In the genomic region with DNA sequence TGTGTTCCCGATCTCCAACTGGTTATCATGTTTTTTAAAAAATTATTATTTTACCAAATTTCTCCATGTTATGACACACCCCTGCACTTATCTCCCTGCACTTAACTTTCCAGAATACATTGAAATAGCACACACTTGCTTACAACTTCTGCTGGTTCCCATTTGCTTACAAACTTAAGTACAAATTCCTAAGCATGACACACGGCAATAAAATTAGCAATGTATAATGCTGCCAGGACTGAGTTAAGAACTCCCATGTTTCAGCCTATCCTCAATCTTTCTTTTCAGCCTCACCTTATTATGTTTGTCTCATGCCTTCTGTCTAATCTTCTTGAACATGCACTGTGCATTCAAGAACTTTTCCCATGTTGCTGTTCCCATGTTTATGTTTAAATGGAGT, we compare ENCODE assay signal across 17 cellular contexts. TPM values are rescaled to one million over a fixed set of nuclear protein-coding genes. Genes with fewer than 3 reads are reported as not detected.
DNase-seq lines count a peak whose midpoint lies in the region; ATAC-seq and TF ChIP-seq lines count a peak whose summit lies in the region.
"Had no signal": no experiment of that assay in that cellular context is flagged by ENCODE, and none has a peak within 500 bp of the region (broad histone marks: within the 10 kb centered on the region; RNA-seq: fewer than 3 reads in every experiment).

No MANE protein-coding gene starts in this region.

- no peak for ATAC-seq in HG02884 (IDR thresholded peaks at IDR 0.05; ENCODE audit: unreplicated experiment)
- no peak for ATAC-seq in GM19023 (IDR thresholded peaks at IDR 0.05; ENCODE audit: unreplicated experiment)
- ATAC-seq: activated CD4-positive, alpha-beta T cell treated with anti-CD3 and anti-CD28 coated beads for 36 hours had no signal

- no peak overlapping the region for H3K4me3 ChIP-seq in AG10803 (ENCODE audit: low read length)

- TF ChIP-seq CTCF in AG10803 (conservative IDR thresholded peaks at IDR 0.05; ENCODE audit: low read length) = no peak

- peak; percentile 87 for DNase-seq in AG10803 (ENCODE audit: low read depth)
- DNase-seq in M059J (ENCODE audit: low read depth) = peak; percentile 83
- peak; percentile 76 for DNase-seq in fibroblast of gingiva (ENCODE audit: low read depth)
- peak; percentile 27 for DNase-seq in myocyte (ENCODE audit: low read depth)
- no peak for DNase-seq in GDM1 (lab: John Stamatoyannopoulos, UW)
- DNase-seq in activated T-cell treated with anti-CD3 and anti-CD28 coated beads for 4 hours = no peak
- DNase-seq: activated CD4-positive, alpha-beta T cell treated with anti-CD3 and anti-CD28 coated beads for 36 hours; activated effector memory CD4-positive, alpha-beta T cell treated with anti-CD3 and anti-CD28 coated beads, Interleukin-2, amount 50 U/mL, for 16 hours; glutamatergic neuron; midbrain; NCI-H526; retina had no signal

RNA-seq across cellular contexts. Expression of a gene that starts 40.8 kb away (rescaled TPM):
- not detected in 2 replicates for total RNA-seq in M059J (2014; rRNA removed; shearing (Covaris generic))
- total RNA-seq in myocyte = not detected in 2 replicates
- polyA plus RNA-seq in myocyte (2012) = not detected
- total RNA-seq: activated CD4-positive, alpha-beta T cell treated with anti-CD3 and anti-CD28 coated beads for 36 hours; chondrocyte; SK-MEL-5; ureter had no signal

RNA-seq across cellular contexts. Expression of a gene that starts 46.5 kb away (rescaled TPM):
- total RNA-seq in M059J (2014; rRNA removed; shearing (Covaris generic)) = 18.5 and 36.1 TPM in 2 replicates
- total RNA-seq in myocyte = 90.8 and 155 TPM in 2 replicates
- 15.7 TPM for polyA plus RNA-seq in myocyte (2012)

Comparison
In these comparisons a context has a peak if more than half of its experiments do, and no peak if none do; other contexts are left out.
1. DNase-seq: peak in AG10803 (single experiment), M059J (single experiment), fibroblast of gingiva (single experiment) and myocyte (single experiment); none in GDM1 (single experiment) and activated T-cell treated with anti-CD3 and anti-CD28 coated beads for 4 hours (single experiment).